Comparison of ENCODE assay signal across 9 cellular contexts in genomic region chr6:42744351-42744890, GRCh38. TPM values are rescaled to one million over a fixed set of nuclear protein-coding genes. Genes with fewer than 3 reads are reported as not detected.
DNase-seq lines count a peak whose midpoint lies in the region; ATAC-seq and TF ChIP-seq lines count a peak whose summit lies in the region.
"Had no signal": no experiment of that assay in that cellular context is flagged by ENCODE, and none has a peak within 500 bp of the region (broad histone marks: within the 10 kb centered on the region; RNA-seq: fewer than 3 reads in every experiment).

No MANE protein-coding gene starts in this region.

- peaks cover 6% of the 10 kb centered on the region for H3K36me3 Mint-ChIP-seq in memory B cell

- H3K27me3 ChIP-seq in heart right ventricle (no peaks in the 10 kb centered on the region), uterus (no peaks in the 10 kb centered on the region)

- TF ChIP-seq POLR2A in uterus (IDR thresholded peaks at IDR 0.05) = no peak

- H3K36me3 ChIP-seq in heart right ventricle = peaks cover 0 to 5% (median 0%) of the 10 kb centered on the region in 9 donors
- no peaks in the 10 kb centered on the region for H3K36me3 ChIP-seq in uterus

- H3K9me3 ChIP-seq in heart right ventricle (no peaks in the 10 kb centered on the region), uterus (no peaks in the 10 kb centered on the region)

- H3K27ac Mint-ChIP-seq in memory B cell = no peak overlapping the region

- ATAC-seq in heart right ventricle (no peak), memory B cell (ENCODE audit: low read depth) (no peak)

- H3K4me1 ChIP-seq in heart right ventricle (peaks cover 5 to 38% (median 32%) of the 10 kb centered on the region in 9 donors), uterus (peaks cover 0 to 9% of the 10 kb centered on the region in 2 donors)

- in situ Hi-C loops in astrocyte of the spinal cord (cut with HindIII; ENCODE audit: low sequenced_read_pairs) = no loop called here

- H3K4me3 ChIP-seq in heart right ventricle (peak overlapping the region; percentile 68 to 99 (median 96)), astrocyte of the spinal cord (ENCODE audit: low read depth, low read length) (peak overlapping the region; percentile 92), uterus (peak overlapping the region; percentile 67 to 97)

- peak overlapping the region; percentile 100 for H3K4me3 Mint-ChIP-seq in memory B cell

- peaks cover 15% of the 10 kb centered on the region for H3K4me1 Mint-ChIP-seq in memory B cell

- intact Hi-C loops in heart right ventricle (cut with DNase I) (loop anchor here in 1 of 10 donors (5.0 kb wide), 1 partner anchor 428 kb away; the partner anchor contains the start of gene SRF), cardiac septum (cut with DNase I) (no loop called here), uterus (cut with DNase I; ENCODE audit: low total_unique reads) (no loop called here)

- WGBS in heart right ventricle, 2 donors = 48 to 50% methylated on average over 21 of the region's 21 CpGs

- H3K27ac ChIP-seq in heart right ventricle = peak overlapping the region in 5 of 10 donors; percentile 84 to 98 (median 95)
- no peak overlapping the region for H3K27ac ChIP-seq in uterus

- no peaks in the 10 kb centered on the region for H3K27me3 Mint-ChIP-seq in memory B cell

- TF ChIP-seq CTCF in heart right ventricle (IDR thresholded peaks at IDR 0.05) (no peak), astrocyte of the spinal cord (IDR thresholded peaks at IDR 0.05; ENCODE audit: low read depth, low read length) (no peak), uterus (IDR thresholded peaks at IDR 0.05) (no peak), GM10266 (IDR thresholded peaks at IDR 0.05; ENCODE audit: control insufficient read depth, insufficient read depth, low read depth, missing control alignments) (no peak)

- no peaks in the 10 kb centered on the region for H3K9me3 Mint-ChIP-seq in memory B cell

- DNase-seq in heart right ventricle (no peak), cardiac septum (ENCODE audit: low spot score) (no peak), astrocyte of the spinal cord (ENCODE audit: low read depth, low spot score) (peak; percentile 24), memory B cell (ENCODE audit: low spot score in 2 of 2) (no peak), uterus (no peak), SHP77 treated with DMSO at 0.1 percent for 48 hours (lab: John Stamatoyannopoulos, UW) (no peak), GM10266 (ENCODE audit: extremely low spot score) (no peak), midbrain (lab: John Stamatoyannopoulos, UW) (no peak)

RNA-seq across cellular contexts. Expression of gene TBCC, which starts 1.5 kb away (rescaled TPM):
- total RNA-seq in heart right ventricle (10 to 100 TPM in 9 of 10 donors, 1 to 10 TPM in 1; 9.8 to 16.1 (median 13.3) TPM), cardiac septum (11.0 TPM), uterus (10 to 100 TPM in 3 of 4 donors, 1 to 10 TPM in 1; 7.9 to 48.7 (median 14.6) TPM)
- 10 to 100 TPM; 17.1 to 22.4 TPM for polyA plus RNA-seq in heart right ventricle

RNA-seq across cellular contexts. Expression of gene PRPH2, which starts 22.0 kb away (rescaled TPM):
- total RNA-seq in heart right ventricle (1 to 10 TPM in 5 of 10 donors, under 1 TPM in 5; 0.36 to 2.7 (median 1.0) TPM), cardiac septum (0.70 TPM), uterus (1 to 10 TPM in 3 of 4 donors, not detected in 1; 2.0 to 7.0 (median 5.8) TPM)
- under 1 TPM; 0.51 TPM for polyA plus RNA-seq in heart right ventricle
- total RNA-seq: T-helper 1 cell treated with Interleukin-12 subunit alpha and Interleukin-12 subunit beta and Interleukin-4 antibody, amounts not matched to agents 30 ng/mL and 1 ng/mL, for 36 hours had no signal

RNA-seq across cellular contexts. Expression of gene BICRAL, which starts 37.4 kb away (rescaled TPM):
- total RNA-seq in heart right ventricle = 10 to 100 TPM; 10.7 to 15.7 (median 13.8) TPM
- 1 to 10 TPM; 2.7 to 3.5 TPM for polyA plus RNA-seq in heart right ventricle
- 11.3 TPM for total RNA-seq in cardiac septum
- total RNA-seq in uterus = 10 to 100 TPM in 3 of 4 donors, 1 to 10 TPM in 1; 7.4 to 35.3 (median 18.2) TPM
